ENCODE assay signal across 8 cellular contexts in the genomic region with DNA sequence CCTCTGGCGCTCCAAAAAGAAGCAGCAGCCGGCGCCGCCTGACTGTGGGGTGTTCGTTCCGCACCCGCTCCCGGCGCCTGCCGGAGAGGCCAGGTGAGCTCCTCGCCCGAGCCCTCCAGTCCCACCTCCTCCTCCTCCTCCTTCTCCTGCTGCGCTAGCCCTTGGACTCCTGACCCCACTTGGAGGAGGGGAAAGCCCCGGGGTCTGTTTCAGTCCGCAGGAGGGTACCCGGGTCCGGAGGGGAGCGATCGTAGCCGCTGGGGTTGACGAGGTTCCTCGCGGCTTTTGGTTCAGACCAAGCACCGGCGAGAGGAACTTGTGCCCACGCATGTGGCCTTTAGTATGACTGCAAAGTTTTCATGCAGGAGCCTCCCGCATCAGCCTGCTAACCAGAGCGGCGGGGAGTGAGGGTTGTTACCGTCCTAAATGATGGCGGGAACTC. TPM values are rescaled to one million over a fixed set of nuclear protein-coding genes. Genes with fewer than 3 reads are reported as not detected.
DNase-seq lines count a peak whose midpoint lies in the region; ATAC-seq and TF ChIP-seq lines count a peak whose summit lies in the region.

No MANE protein-coding gene starts in this region.

- DNase-seq in CD4-positive, alpha-beta T cell = peak in 6 of 10 experiments; percentile 0 to 34 (median 2)
- no peak for DNase-seq in astrocyte of the spinal cord (ENCODE audit: low read depth, low spot score)
- peak; percentile 60 for DNase-seq in left kidney (ENCODE audit: low read depth, low spot score)
- DNase-seq in C1 segment of cervical spinal cord (lab: John Stamatoyannopoulos, UW) = no peak
- no peak for DNase-seq in OCI-M2 (lab: John Stamatoyannopoulos, UW; ENCODE audit: unreplicated experiment)

- POLR2A ChIA-PET in CD4-positive, alpha-beta T cell (lab: Charles Lee) = interaction anchor here (1.3 kb wide), 1 partner anchor 35 kb away, joined by 5 read pairs; a partner anchor contains a TSS

- H3K27ac ChIP-seq in CD4-positive, alpha-beta T cell (ENCODE audit: low read depth, low read length) = no peak overlapping the region
- H3K27ac ChIP-seq in OCI-LY1 (ENCODE audit: low read depth, low read length, poor library complexity, severe bottlenecking) = no peak overlapping the region

- peaks cover 18% of the 10 kb centered on the region for H3K4me1 ChIP-seq in OCI-LY1 (ENCODE audit: insufficient read depth, low read length, severe bottlenecking)

- no peak overlapping the region for H2AFZ ChIP-seq in OCI-LY1 (ENCODE audit: low read length)

- no peaks in the 10 kb centered on the region for H3K79me2 ChIP-seq in OCI-LY1 (ENCODE audit: insufficient read depth, low read length)

- no peaks in the 10 kb centered on the region for H3K36me3 Mint-ChIP-seq in CD4-positive, alpha-beta T cell (ENCODE audit: low read depth)
- H3K36me3 Mint-ChIP-seq in stimulated activated memory B cell treated with anti-CD40 and anti-IgM and Interleukin-4, amounts not matched to agents 10 μg/mL and 1 μg/mL and 100 μg/mL, for 72 hours = no peaks in the 10 kb centered on the region

- H3K9me3 Mint-ChIP-seq in CD4-positive, alpha-beta T cell = no peaks in the 10 kb centered on the region
- no peaks in the 10 kb centered on the region for H3K9me3 Mint-ChIP-seq in stimulated activated memory B cell treated with anti-CD40 and anti-IgM and Interleukin-4, amounts not matched to agents 10 μg/mL and 1 μg/mL and 100 μg/mL, for 72 hours

- peaks cover 44% of the 10 kb centered on the region for H3K27me3 Mint-ChIP-seq in CD4-positive, alpha-beta T cell
- peaks cover 12% of the 10 kb centered on the region for H3K27me3 Mint-ChIP-seq in stimulated activated memory B cell treated with anti-CD40 and anti-IgM and Interleukin-4, amounts not matched to agents 10 μg/mL and 1 μg/mL and 100 μg/mL, for 72 hours

- H3K4me1 Mint-ChIP-seq in CD4-positive, alpha-beta T cell (ENCODE audit: low read depth) = peaks cover 6% of the 10 kb centered on the region
- H3K4me1 Mint-ChIP-seq in stimulated activated memory B cell treated with anti-CD40 and anti-IgM and Interleukin-4, amounts not matched to agents 10 μg/mL and 1 μg/mL and 100 μg/mL, for 72 hours = peaks cover 14% of the 10 kb centered on the region

- H3K4me3 ChIP-seq in OCI-LY1 (ENCODE audit: low read depth, low read length, poor library complexity, severe bottlenecking) (peak overlapping the region; percentile 50), astrocyte of the spinal cord (ENCODE audit: low read depth, low read length) (peak overlapping the region; percentile 37)

- peaks cover 28% of the 10 kb centered on the region for H3K27me3 ChIP-seq in CD4-positive, alpha-beta T cell (ENCODE audit: control insufficient read depth, insufficient read depth, low read length)
- H3K27me3 ChIP-seq in OCI-LY1 (ENCODE audit: insufficient read depth, low read length) = no peaks in the 10 kb centered on the region

- intact Hi-C loops in CD4-positive, alpha-beta T cell (cut with DNase I, micrococcal nuclease) = no loop called here

- H4K20me1 ChIP-seq in OCI-LY1 (ENCODE audit: insufficient read depth, low read length) = no peaks in the 10 kb centered on the region

- no peaks in the 10 kb centered on the region for H3K9me3 ChIP-seq in CD4-positive, alpha-beta T cell (ENCODE audit: control insufficient read depth, low read length)
- no peaks in the 10 kb centered on the region for H3K9me3 ChIP-seq in OCI-LY1 (ENCODE audit: low read length)

- no peak overlapping the region for H3K27ac Mint-ChIP-seq in CD4-positive, alpha-beta T cell
- H3K27ac Mint-ChIP-seq in stimulated activated memory B cell treated with anti-CD40 and anti-IgM and Interleukin-4, amounts not matched to agents 10 μg/mL and 1 μg/mL and 100 μg/mL, for 72 hours = peak overlapping the region; percentile 80

- H3K9ac ChIP-seq in OCI-LY1 (ENCODE audit: low read length) = no peak overlapping the region

- CTCF ChIA-PET in CD4-positive, alpha-beta T cell (lab: Charles Lee) = interaction anchor here (0.7 to 2.8 kb wide), 16 partner anchors 8 to 667 kb away, joined by 3 to 13 read pairs (median 3); a partner anchor contains a TSS

- no peaks in the 10 kb centered on the region for H3F3A ChIP-seq in OCI-LY1 (ENCODE audit: insufficient read depth, low read length)

- no peaks in the 10 kb centered on the region for H3K36me3 ChIP-seq in OCI-LY1 (ENCODE audit: insufficient read depth, low read length)

- ATAC-seq in CD4-positive, alpha-beta T cell (ENCODE audit: poor library complexity) = no peak
- ATAC-seq in GM21825 (IDR thresholded peaks at IDR 0.05; ENCODE audit: unreplicated experiment) = peak; percentile 35
- peak; percentile 81 for ATAC-seq in stimulated activated memory B cell treated with anti-CD40 and anti-IgM and Interleukin-4, amounts not matched to agents 10 μg/mL and 1 μg/mL and 100 μg/mL, for 72 hours

- H3K9me2 ChIP-seq in OCI-LY1 (ENCODE audit: low read depth, low read length) = no peaks in the 10 kb centered on the region

- in situ Hi-C loops in astrocyte of the spinal cord (cut with HindIII; ENCODE audit: low sequenced_read_pairs) = no loop called here

- H3K4me2 ChIP-seq in OCI-LY1 (ENCODE audit: low read length) = peak overlapping the region; percentile 69

- TF ChIP-seq CTCF in CD4-positive, alpha-beta T cell (IDR thresholded peaks at IDR 0.05) = no peak
- TF ChIP-seq CTCF in OCI-LY1 (IDR thresholded peaks at IDR 0.05; ENCODE audit: low read length) (no peak), astrocyte of the spinal cord (IDR thresholded peaks at IDR 0.05; ENCODE audit: low read depth, low read length) (no peak)

- H3K4me3 Mint-ChIP-seq in CD4-positive, alpha-beta T cell = peak overlapping the region; percentile 85
- peak overlapping the region; percentile 91 for H3K4me3 Mint-ChIP-seq in stimulated activated memory B cell treated with anti-CD40 and anti-IgM and Interleukin-4, amounts not matched to agents 10 μg/mL and 1 μg/mL and 100 μg/mL, for 72 hours

RNA-seq across cellular contexts. Expression of a gene that starts 0.5 kb away (rescaled TPM):
- total RNA-seq in CD4-positive, alpha-beta T cell = 10 to 100 TPM; 58.5 to 59.4 TPM

RNA-seq across cellular contexts. Expression of a gene that starts 35.5 kb away (rescaled TPM):
- 10 to 100 TPM; 19.4 to 23.2 TPM for total RNA-seq in CD4-positive, alpha-beta T cell

Comparison
In these comparisons a context has a peak if more than half of its experiments do, and no peak if none do; other contexts are left out.
1. DNase-seq: peak in CD4-positive, alpha-beta T cell (6 of 10) and left kidney (single experiment); none in astrocyte of the spinal cord (single experiment), C1 segment of cervical spinal cord (0 of 14) and OCI-M2 (single experiment).